Comparison of ENCODE assay signal across 22 cellular contexts in the genomic region with DNA sequence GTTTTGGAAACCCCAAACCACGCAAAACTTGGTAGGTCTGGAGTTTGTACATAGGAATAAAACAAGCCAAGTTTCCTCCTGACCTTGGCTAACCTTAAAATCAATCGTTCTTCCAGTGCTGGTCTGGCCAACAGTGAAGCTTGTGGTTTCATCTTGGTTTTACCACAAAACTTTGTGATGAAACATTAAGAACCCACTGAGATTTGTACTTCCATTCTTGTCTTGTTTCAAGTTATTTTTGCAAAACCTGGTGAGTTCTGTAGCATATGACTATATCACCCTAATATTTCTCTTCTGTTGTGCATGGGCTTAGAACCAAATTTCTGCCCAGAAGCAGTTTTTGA. TPM values are rescaled to one million over a fixed set of nuclear protein-coding genes. Genes with fewer than 3 reads are reported as not detected.
A peak's percentile ranks its signal among the peaks of the same experiment; 100 is the strongest.
DNase-seq lines count a peak whose midpoint lies in the region; ATAC-seq and TF ChIP-seq lines count a peak whose summit lies in the region.
"Had no signal": no experiment of that assay in that cellular context is flagged by ENCODE, and none has a peak within 500 bp of the region (broad histone marks: within the 10 kb centered on the region; RNA-seq: fewer than 3 reads in every experiment).

No MANE protein-coding gene starts in this region.

- no peaks in the 10 kb centered on the region for H3K9me3 Mint-ChIP-seq in chondrocyte (ENCODE audit: low read depth)
- H3K9me3 Mint-ChIP-seq: activated naive CD8-positive, alpha-beta T cell treated with anti-CD3 and anti-CD28 coated beads, Interleukin-2, amount 10 ng/mL, durations not matched to agents 7 days and 5 days; activated T-cell treated with anti-CD3 and anti-CD28 coated beads, Interleukin-2, amount 50 U/mL, for 4 hours; CD8-positive, alpha-beta memory T cell; nephron progenitor cell had no signal

- peak overlapping the region; percentile 8 for H3K27ac Mint-ChIP-seq in chondrocyte (ENCODE audit: unreplicated experiment)
- H3K27ac Mint-ChIP-seq: activated naive CD8-positive, alpha-beta T cell treated with anti-CD3 and anti-CD28 coated beads, Interleukin-2, amount 10 ng/mL, durations not matched to agents 7 days and 5 days; CD8-positive, alpha-beta memory T cell; nephron progenitor cell had no signal

- no peak for TF ChIP-seq CTCF in C4-2B (conservative IDR thresholded peaks at IDR 0.05)
- TF ChIP-seq CTCF in chondrocyte (IDR thresholded peaks at IDR 0.05) = no peak
- TF ChIP-seq CTCF in prostate gland (IDR thresholded peaks at IDR 0.05) = no peak

- intact Hi-C loops in prostate gland (cut with DNase I) = loop anchor here (5.0 kb wide), 1 partner anchor 404 kb away; no protein-coding TSS in a partner anchor

- H3K27me3 ChIP-seq in MG63 (no peaks in the 10 kb centered on the region), prostate gland (replicated peaks; ENCODE audit: insufficient read depth) (no peaks in the 10 kb centered on the region)
- H3K27me3 ChIP-seq: right atrium auricular region, thyroid gland had no signal

- no peak overlapping the region for H3K4me3 ChIP-seq in MG63
- no peak overlapping the region for H3K4me3 ChIP-seq in prostate gland
- H3K4me3 ChIP-seq: GM12878, HAP-1, right atrium auricular region, thyroid gland had no signal

- peaks cover 47% of the 10 kb centered on the region for H3K4me1 Mint-ChIP-seq in chondrocyte (ENCODE audit: low read depth)
- H3K4me1 Mint-ChIP-seq: CD8-positive, alpha-beta memory T cell had no signal

- H3K27me3 Mint-ChIP-seq in chondrocyte (ENCODE audit: low read depth) = no peaks in the 10 kb centered on the region

- H3K36me3 ChIP-seq in MG63 = no peaks in the 10 kb centered on the region
- no peaks in the 10 kb centered on the region for H3K36me3 ChIP-seq in prostate gland
- H3K36me3 ChIP-seq: HAP-1, right atrium auricular region, thyroid gland had no signal

- no peaks in the 10 kb centered on the region for H3K36me3 Mint-ChIP-seq in chondrocyte (ENCODE audit: low read depth)
- H3K36me3 Mint-ChIP-seq: activated naive CD8-positive, alpha-beta T cell treated with anti-CD3 and anti-CD28 coated beads, Interleukin-2, amount 10 ng/mL, durations not matched to agents 7 days and 5 days; CD8-positive, alpha-beta memory T cell had no signal

- no peak overlapping the region for H3K4me3 Mint-ChIP-seq in chondrocyte (ENCODE audit: unreplicated experiment)
- H3K4me3 Mint-ChIP-seq: activated naive CD8-positive, alpha-beta T cell treated with anti-CD3 and anti-CD28 coated beads, Interleukin-2, amount 10 ng/mL, durations not matched to agents 7 days and 5 days; activated T-cell treated with anti-CD3 and anti-CD28 coated beads, Interleukin-2, amount 50 U/mL, for 4 hours; CD8-positive, alpha-beta memory T cell; nephron progenitor cell had no signal

- WGBS in prostate gland = 32% methylated on average over 2 of the region's 2 CpGs

- H3K27ac ChIP-seq in C4-2B = peak overlapping the region; percentile 44; the same call in 1 of the 2 replicates
- peak overlapping the region; percentile 70 to 78 for H3K27ac ChIP-seq in prostate gland
- H3K27ac ChIP-seq: right atrium auricular region had no signal

- ATAC-seq in GM18519 (IDR thresholded peaks at IDR 0.05; ENCODE audit: low FRiP score, unreplicated experiment) = no peak
- ATAC-seq: activated T-cell treated with anti-CD3 and anti-CD28 coated beads, Interleukin-2, amount 50 U/mL, for 4 hours; GM12878; PC-3 had no signal

- peaks cover 4% of the 10 kb centered on the region for H3K4me1 ChIP-seq in prostate gland (replicated peaks)
- H3K4me1 ChIP-seq: HAP-1 had no signal

- no peaks in the 10 kb centered on the region for H3K9me3 ChIP-seq in MG63
- no peaks in the 10 kb centered on the region for H3K9me3 ChIP-seq in prostate gland
- H3K9me3 ChIP-seq: HAP-1, right atrium auricular region, thyroid gland had no signal

- no peak for TF ChIP-seq POLR2A in prostate gland (IDR thresholded peaks at IDR 0.05)

- DNase-seq in MG63 (peak; percentile 13), chondrocyte (ENCODE audit: low spot score) (no peak), prostate gland (ENCODE audit: low spot score) (no peak), NCI-H446 treated with DMSO at 0.1 percent for 48 hours (lab: John Stamatoyannopoulos, UW) (no peak), cortex of kidney (lab: John Stamatoyannopoulos, UW) (no peak), OCI-M2 (lab: John Stamatoyannopoulos, UW; ENCODE audit: unreplicated experiment) (no peak)
- DNase-seq: activated CD4-positive, alpha-beta T cell treated with anti-CD3 and anti-CD28 coated beads, Interleukin-2, amount 50 U/mL, for 4 hours; activated naive CD8-positive, alpha-beta T cell treated with anti-CD3 and anti-CD28 coated beads, Interleukin-2, amount 10 ng/mL, durations not matched to agents 7 days and 5 days; activated T-cell treated with anti-CD3 and anti-CD28 coated beads, Interleukin-2, amount 50 U/mL, for 4 hours; CD8-positive, alpha-beta memory T cell; mammary epithelial cell; NCI-H1694; NCI-H446; nephron progenitor cell; PC-3; stimulated activated CD4-positive, alpha-beta T cell treated with anti-CD3 and anti-CD28 coated beads, Interleukin-2, amount 100 ng/mL, for 24 hours; thyroid gland had no signal

RNA-seq across cellular contexts. Expression of gene SIX1, which starts 26.4 kb away (rescaled TPM):
- 4.1 and 10.7 TPM in 2 replicates for total RNA-seq in MG63 (2014; rRNA removed; shearing (Covaris generic); ENCODE audit: low replicate concordance)
- total RNA-seq in chondrocyte (92.0 to 204 TPM (median 94.6 TPM) in 3 replicates), prostate gland (10 to 100 TPM; 23.5 to 25.0 TPM)
- total RNA-seq: activated naive CD8-positive, alpha-beta T cell treated with anti-CD3 and anti-CD28 coated beads, Interleukin-2, amount 10 ng/mL, durations not matched to agents 7 days and 5 days; activated T-cell treated with anti-CD3 and anti-CD28 coated beads, Interleukin-2, amount 50 U/mL, for 4 hours; CD8-positive, alpha-beta memory T cell; right atrium auricular region had no signal
